Comparison of ENCODE assay signal across 1 cellular context in genomic region chr13:51995677-51996551, GRCh38.
A peak's percentile ranks its signal among the peaks of the same experiment; 100 is the strongest.
TF ChIP-seq lines count a peak whose summit lies in the region.

No MANE protein-coding gene starts in this region.

TF ChIP-seq in H1, 55 proteins besides CTCF, POLR2A, EP300 and RAD21:
- TF ChIP-seq SIRT6 (IDR thresholded peaks at IDR 0.05; ENCODE audit: low read length) (no peak), MAX (IDR thresholded peaks at IDR 0.05) (peak; percentile 24; the same call in 1 of the 2 replicates), HDAC2 (IDR thresholded peaks at IDR 0.05; ENCODE audit: borderline replicate concordance in 1 of 2, low read depth in 2 of 2, low read length in 2 of 2) (no peak), TEAD4 (IDR thresholded peaks at IDR 0.05; ENCODE audit: low read depth, low read length) (no peak), RNF2 (IDR thresholded peaks at IDR 0.05; ENCODE audit: borderline replicate concordance, low read depth, low read length, missing control alignments, poor library complexity, severe bottlenecking) (no peak)
